In genomic region chr3:46538803-46539442, GRCh38 we compare ENCODE assay signal across 8 cellular contexts. TPM values are rescaled to one million over a fixed set of nuclear protein-coding genes. Genes with fewer than 3 reads are reported as not detected.
DNase-seq lines count a peak whose midpoint lies in the region; ATAC-seq, FAIRE-seq and TF ChIP-seq lines count a peak whose summit lies in the region.

No MANE protein-coding gene starts in this region.

- H3K27me3 ChIP-seq in gastroesophageal sphincter, result peaks cover 16% of the 10 kb centered on the region

- no peaks in the 10 kb centered on the region for H3K4me1 ChIP-seq in gastroesophageal sphincter

- TF ChIP-seq EP300 in gastroesophageal sphincter (IDR thresholded peaks at IDR 0.05), result no peak

- WGBS in gastroesophageal sphincter (ENCODE audit: low coverage in 1 of 2), 2 donors, result 23 to 42% methylated on average over 11 to 13 of the region's 14 CpGs

- H3K4me3 ChIP-seq in gastroesophageal sphincter, result no peak overlapping the region

- no peak overlapping the region for H3K27ac ChIP-seq in gastroesophageal sphincter

- peak; percentile 46 for DNase-seq in GM12892 (ENCODE audit: insufficient read length)
- peak; percentile 29 for DNase-seq in NCI-H69 (lab: John Stamatoyannopoulos, UW)
- peak; percentile 81 for DNase-seq in activated CD8-positive, alpha-beta memory T cell treated with anti-CD3 and anti-CD28 coated beads, Interleukin-2, amount 50 U/mL, for 48 hours
- peak; percentile 23 to 39 (median 34) for DNase-seq in stimulated activated CD4-positive, alpha-beta T cell treated with anti-CD3 and anti-CD28 coated beads, Interleukin-1b, Interleukin-23, amount 100 ng/mL, for 24 hours (ENCODE audit: low read depth in 4 of 4, low spot score in 1 of 4)
- no peak for DNase-seq in NCI-H748 (lab: John Stamatoyannopoulos, UW; ENCODE audit: unreplicated experiment)
- no peak for DNase-seq in cerebellum (ENCODE audit: low spot score)

- no peaks in the 10 kb centered on the region for H3K36me3 ChIP-seq in gastroesophageal sphincter

- no peak for TF ChIP-seq POLR2A in GM12892 (IDR thresholded peaks at IDR 0.05; ENCODE audit: low read depth, low read length)
- no peak for TF ChIP-seq POLR2A in gastroesophageal sphincter (IDR thresholded peaks at IDR 0.05)

- no peaks in the 10 kb centered on the region for H3K9me3 ChIP-seq in gastroesophageal sphincter

- peak; percentile 93 for FAIRE-seq in GM12892 (lab: Jason Lieb, UNC)

- ATAC-seq in HG02571 (IDR thresholded peaks at IDR 0.05; ENCODE audit: unreplicated experiment) (peak; percentile 66), gastroesophageal sphincter (peak; percentile 50)

- no peak for TF ChIP-seq CTCF in gastroesophageal sphincter (IDR thresholded peaks at IDR 0.05)

RNA-seq across cellular contexts. Expression of gene LRRC2, which starts 27.2 kb away (rescaled TPM):
- not detected for polyA plus RNA-seq in GM12892 (2012; ENCODE audit: missing spikeins)
- total RNA-seq in gastroesophageal sphincter, result 1 to 10 TPM in 2 of 4 donors, under 1 TPM in 1, not detected in 1; 0.62 to 2.0 (median 1.1) TPM
- 0.64 TPM for total RNA-seq in cerebellum

RNA-seq across cellular contexts. Expression of gene RTP3, which starts 41.1 kb away (rescaled TPM):
- not detected for polyA plus RNA-seq in GM12892 (2012; ENCODE audit: missing spikeins)
- total RNA-seq in gastroesophageal sphincter, result not detected
- total RNA-seq in cerebellum, result not detected

Comparison
In these comparisons a context has a peak if more than half of its experiments do, and no peak if none do; other contexts are left out.
1. DNase-seq: peak in GM12892 (single experiment), NCI-H69 (single experiment), activated CD8-positive, alpha-beta memory T cell treated with anti-CD3 and anti-CD28 coated beads, Interleukin-2, amount 50 U/mL, for 48 hours (single experiment) and stimulated activated CD4-positive, alpha-beta T cell treated with anti-CD3 and anti-CD28 coated beads, Interleukin-1b, Interleukin-23, amount 100 ng/mL, for 24 hours (4 of 4); none in NCI-H748 (single experiment) and cerebellum (single experiment).